ENCODE assay signal across 1 cellular context in genomic region chr1:165137551-165138316, GRCh38.
TF ChIP-seq lines count a peak whose summit lies in the region.

No MANE protein-coding gene starts in this region.

TF ChIP-seq in HepG2, 621 proteins besides CTCF, POLR2A, EP300 and RAD21 (continued from another document and continues in another):
- TF ChIP-seq, protein P1, sequence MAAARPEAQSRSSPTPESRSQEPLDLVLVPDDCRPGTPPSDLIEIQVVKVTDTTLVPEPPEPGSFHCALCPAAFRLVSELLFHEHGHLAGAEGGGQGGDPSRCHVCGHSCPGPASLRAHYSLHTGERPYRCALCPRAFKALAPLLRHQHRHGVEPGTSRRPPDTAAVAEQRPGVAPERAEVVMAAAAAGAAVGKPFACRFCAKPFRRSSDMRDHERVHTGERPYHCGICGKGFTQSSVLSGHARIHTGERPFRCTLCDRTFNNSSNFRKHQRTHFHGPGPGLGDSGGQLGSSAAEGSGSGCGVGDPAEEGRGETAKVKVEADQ (CRISPR knock-in tag; IDR thresholded peaks at IDR 0.05; ENCODE audit: borderline replicate concordance), result no peak
- TF ChIP-seq EHMT2 (IDR thresholded peaks at IDR 0.05; ENCODE audit: borderline replicate concordance, low read depth, low read length), result no peak
- no peak for TF ChIP-seq ETS1 (CRISPR knock-in tag; IDR thresholded peaks at IDR 0.05)
- TF ChIP-seq PAWR (CRISPR knock-in tag; IDR thresholded peaks at IDR 0.05; ENCODE audit: borderline replicate concordance), result no peak
- no peak for TF ChIP-seq ZNF512 (CRISPR knock-in tag; IDR thresholded peaks at IDR 0.05)
- TF ChIP-seq FIP1L1 (IDR thresholded peaks at IDR 0.05; ENCODE audit: borderline replicate concordance, insufficient read depth, low read depth, low read length), result no peak
- no peak for TF ChIP-seq THAP7 (CRISPR knock-in tag; IDR thresholded peaks at IDR 0.05)
- no peak for TF ChIP-seq SNAPC5 (CRISPR knock-in tag; IDR thresholded peaks at IDR 0.05; ENCODE audit: borderline replicate concordance)
- TF ChIP-seq BCL3 (CRISPR knock-in tag; IDR thresholded peaks at IDR 0.05), result no peak
- no peak for TF ChIP-seq ZNF878 (CRISPR knock-in tag; IDR thresholded peaks at IDR 0.05)
- TF ChIP-seq RNF2 (conservative IDR thresholded peaks at IDR 0.05; ENCODE audit: low read depth), result no peak
- no peak for TF ChIP-seq ADNP (CRISPR knock-in tag; IDR thresholded peaks at IDR 0.05)
- TF ChIP-seq ZFX (CRISPR knock-in tag; IDR thresholded peaks at IDR 0.05; ENCODE audit: low read depth), result no peak
- no peak for TF ChIP-seq MTF1 (CRISPR knock-in tag; IDR thresholded peaks at IDR 0.05)
- no peak for TF ChIP-seq ZNF777 (CRISPR knock-in tag; IDR thresholded peaks at IDR 0.05)
- no peak for TF ChIP-seq HOMEZ (CRISPR knock-in tag; IDR thresholded peaks at IDR 0.05; ENCODE audit: low read depth)
- no peak for TF ChIP-seq TP53 (CRISPR knock-in tag; conservative IDR thresholded peaks at IDR 0.05)
- no peak for TF ChIP-seq AHR (CRISPR knock-in tag; IDR thresholded peaks at IDR 0.05)
- TF ChIP-seq NCOA1 (CRISPR knock-in tag; IDR thresholded peaks at IDR 0.05), result no peak
- TF ChIP-seq, protein P2, sequence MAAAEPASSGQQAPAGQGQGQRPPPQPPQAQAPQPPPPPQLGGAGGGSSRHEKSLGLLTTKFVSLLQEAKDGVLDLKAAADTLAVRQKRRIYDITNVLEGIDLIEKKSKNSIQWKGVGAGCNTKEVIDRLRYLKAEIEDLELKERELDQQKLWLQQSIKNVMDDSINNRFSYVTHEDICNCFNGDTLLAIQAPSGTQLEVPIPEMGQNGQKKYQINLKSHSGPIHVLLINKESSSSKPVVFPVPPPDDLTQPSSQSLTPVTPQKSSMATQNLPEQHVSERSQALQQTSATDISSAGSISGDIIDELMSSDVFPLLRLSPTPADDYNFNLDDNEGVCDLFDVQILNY (CRISPR knock-in tag; conservative IDR thresholded peaks at IDR 0.05), result no peak
- TF ChIP-seq GABPA (IDR thresholded peaks at IDR 0.05; ENCODE audit: low read depth, low read length), result no peak
- TF ChIP-seq GABPA (CRISPR knock-in tag; IDR thresholded peaks at IDR 0.05; ENCODE audit: low read depth), result no peak
- TF ChIP-seq ZMYM3 (CRISPR knock-in tag; IDR thresholded peaks at IDR 0.05), result peak; percentile 54; the same call in 1 of the 2 replicates
- TF ChIP-seq ZC3H13 (CRISPR knock-in tag; IDR thresholded peaks at IDR 0.05), result no peak
- no peak for TF ChIP-seq BRF2 (CRISPR knock-in tag; IDR thresholded peaks at IDR 0.05)
- no peak for TF ChIP-seq SMAD9 (CRISPR knock-in tag; IDR thresholded peaks at IDR 0.05)
- TF ChIP-seq DDIT3 (CRISPR knock-in tag; IDR thresholded peaks at IDR 0.05), result no peak
- no peak for TF ChIP-seq SMC3 (IDR thresholded peaks at IDR 0.05; ENCODE audit: low read length)
- TF ChIP-seq ZNF136 (CRISPR knock-in tag; IDR thresholded peaks at IDR 0.05; ENCODE audit: low read depth), result no peak
- TF ChIP-seq, protein P3, sequence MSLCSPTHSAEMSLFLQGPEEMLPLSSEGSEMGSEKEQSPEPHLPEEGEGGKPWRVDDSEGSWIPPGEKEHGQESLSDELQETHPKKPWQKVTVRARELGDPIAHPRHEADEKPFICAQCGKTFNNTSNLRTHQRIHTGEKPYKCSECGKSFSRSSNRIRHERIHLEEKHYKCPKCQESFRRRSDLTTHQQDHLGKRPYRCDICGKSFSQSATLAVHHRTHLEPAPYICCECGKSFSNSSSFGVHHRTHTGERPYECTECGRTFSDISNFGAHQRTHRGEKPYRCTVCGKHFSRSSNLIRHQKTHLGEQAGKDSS (CRISPR knock-in tag; IDR thresholded peaks at IDR 0.05; ENCODE audit: borderline replicate concordance, low read depth), result no peak
- TF ChIP-seq ZNF841 (CRISPR knock-in tag; IDR thresholded peaks at IDR 0.05; ENCODE audit: borderline replicate concordance), result no peak
- TF ChIP-seq XBP1 (CRISPR knock-in tag; IDR thresholded peaks at IDR 0.05), result no peak
- TF ChIP-seq GRHL1 (CRISPR knock-in tag; conservative IDR thresholded peaks at IDR 0.05), result no peak
- TF ChIP-seq YEATS4 (CRISPR knock-in tag; IDR thresholded peaks at IDR 0.05; ENCODE audit: borderline replicate concordance), result no peak
- no peak for TF ChIP-seq ZNF749 (CRISPR knock-in tag; IDR thresholded peaks at IDR 0.05; ENCODE audit: borderline replicate concordance)
- TF ChIP-seq IRX3 (CRISPR knock-in tag; IDR thresholded peaks at IDR 0.05; ENCODE audit: borderline replicate concordance, low read depth), result no peak
- TF ChIP-seq CBX5 (CRISPR knock-in tag; IDR thresholded peaks at IDR 0.05; ENCODE audit: borderline replicate concordance), result no peak
- no peak for TF ChIP-seq SKI (IDR thresholded peaks at IDR 0.05; ENCODE audit: partially characterized antibody)
- TF ChIP-seq ZNF296 (CRISPR knock-in tag; conservative IDR thresholded peaks at IDR 0.05), result no peak
- no peak for TF ChIP-seq FOXK2 (IDR thresholded peaks at IDR 0.05)
- TF ChIP-seq ZBTB7A (CRISPR knock-in tag; IDR thresholded peaks at IDR 0.05), result no peak
- no peak for TF ChIP-seq RAD51 (IDR thresholded peaks at IDR 0.05; ENCODE audit: borderline replicate concordance)
- TF ChIP-seq CBX2 (IDR thresholded peaks at IDR 0.05; ENCODE audit: low read depth, low read length), result no peak
- no peak for TF ChIP-seq CBX2 (CRISPR knock-in tag; IDR thresholded peaks at IDR 0.05; ENCODE audit: low read depth)
- no peak for TF ChIP-seq PHB2 (IDR thresholded peaks at IDR 0.05; ENCODE audit: partially characterized antibody)
- TF ChIP-seq, protein P4, sequence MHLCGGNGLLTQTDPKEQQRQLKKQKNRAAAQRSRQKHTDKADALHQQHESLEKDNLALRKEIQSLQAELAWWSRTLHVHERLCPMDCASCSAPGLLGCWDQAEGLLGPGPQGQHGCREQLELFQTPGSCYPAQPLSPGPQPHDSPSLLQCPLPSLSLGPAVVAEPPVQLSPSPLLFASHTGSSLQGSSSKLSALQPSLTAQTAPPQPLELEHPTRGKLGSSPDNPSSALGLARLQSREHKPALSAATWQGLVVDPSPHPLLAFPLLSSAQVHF (CRISPR knock-in tag; IDR thresholded peaks at IDR 0.05), result no peak
- TF ChIP-seq ZNF598 (CRISPR knock-in tag; IDR thresholded peaks at IDR 0.05; ENCODE audit: borderline replicate concordance), result no peak
- TF ChIP-seq ZNF629 (CRISPR knock-in tag; conservative IDR thresholded peaks at IDR 0.05), result no peak
- no peak for TF ChIP-seq THAP9 (CRISPR knock-in tag; IDR thresholded peaks at IDR 0.05; ENCODE audit: borderline replicate concordance)
- TF ChIP-seq, protein P5, sequence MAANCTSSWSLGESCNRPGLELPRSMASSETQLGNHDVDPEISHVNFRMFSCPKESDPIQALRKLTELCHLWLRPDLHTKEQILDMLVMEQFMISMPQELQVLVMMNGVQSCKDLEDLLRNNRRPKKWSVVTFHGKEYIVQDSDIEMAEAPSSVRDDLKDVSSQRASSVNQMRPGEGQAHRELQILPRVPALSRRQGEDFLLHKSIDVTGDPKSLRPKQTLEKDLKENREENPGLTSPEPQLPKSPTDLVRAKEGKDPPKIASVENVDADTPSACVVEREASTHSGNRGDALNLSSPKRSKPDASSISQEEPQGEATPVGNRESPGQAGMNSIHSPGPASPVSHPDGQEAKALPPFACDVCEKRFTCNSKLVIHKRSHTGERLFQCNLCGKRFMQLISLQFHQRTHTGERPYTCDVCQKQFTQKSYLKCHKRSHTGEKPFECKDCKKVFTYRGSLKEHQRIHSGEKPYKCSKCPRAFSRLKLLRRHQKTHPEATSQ (CRISPR knock-in tag; IDR thresholded peaks at IDR 0.05; ENCODE audit: borderline replicate concordance), result no peak; the same call in 1 of the 2 replicates
- TF ChIP-seq NR2C2 (CRISPR knock-in tag; IDR thresholded peaks at IDR 0.05; ENCODE audit: borderline replicate concordance), result no peak
